Comparison of ENCODE assay signal across 10 cellular contexts in genomic region chr16:19879241-19879792, GRCh38. TPM values are rescaled to one million over a fixed set of nuclear protein-coding genes. Genes with fewer than 3 reads are reported as not detected.
A peak's percentile ranks its signal among the peaks of the same experiment; 100 is the strongest.
DNase-seq lines count a peak whose midpoint lies in the region; ATAC-seq lines count a peak whose summit lies in the region.
"Had no signal": no experiment of that assay in that cellular context is flagged by ENCODE, and none has a peak within 500 bp of the region (broad histone marks: within the 10 kb centered on the region; RNA-seq: fewer than 3 reads in every experiment).

No MANE protein-coding gene starts in this region.

- no peak overlapping the region for H3K14ac ChIP-seq in neuronal stem cell (ENCODE audit: low read length)

- peaks cover 0 to 33% of the 10 kb centered on the region in 2 donors for H3K36me3 ChIP-seq in neuronal stem cell (replicated peaks in 1 of 2; ENCODE audit: control insufficient read depth in 2 of 2, insufficient read depth in 2 of 2, low read length in 2 of 2)

- H3K9ac ChIP-seq in neuronal stem cell (ENCODE audit: low read depth, low read length, poor library complexity) = no peak overlapping the region

- H2AK5ac ChIP-seq in neuronal stem cell (ENCODE audit: low read depth, low read length) = peak overlapping the region; percentile 37

- peaks cover 19% of the 10 kb centered on the region in 2 donors for H3K4me1 ChIP-seq in neuronal stem cell (ENCODE audit: control insufficient read depth in 2 of 2, insufficient read depth in 1 of 2, low read depth in 1 of 2, low read length in 2 of 2)

- H3K4me3 ChIP-seq in neuronal stem cell (ENCODE audit: low read length in 2 of 2) = no peak overlapping the region

- H3K4ac ChIP-seq in neuronal stem cell (ENCODE audit: low read length) = no peak overlapping the region

- H2AFZ ChIP-seq in neuronal stem cell (ENCODE audit: low read length) = no peak overlapping the region

- no peak overlapping the region for H2BK12ac ChIP-seq in neuronal stem cell (ENCODE audit: low read length)

- H3K79me1 ChIP-seq in neuronal stem cell (ENCODE audit: low read depth, low read length) = peaks cover 8% of the 10 kb centered on the region

- H2BK15ac ChIP-seq in neuronal stem cell (ENCODE audit: low read length) = no peak overlapping the region

- no peaks in the 10 kb centered on the region for H3K9me3 ChIP-seq in neuronal stem cell (replicated peaks in 1 of 2; ENCODE audit: control insufficient read depth in 2 of 2, insufficient read depth in 1 of 2, low read depth in 1 of 2, low read length in 2 of 2)

- H3K23ac ChIP-seq in neuronal stem cell (ENCODE audit: low read depth, low read length, poor library complexity) = no peak overlapping the region

- DNase-seq in EL (peak; percentile 10), NCI-H2107 (lab: John Stamatoyannopoulos, UW) (peak; percentile 41), caudate nucleus (lab: John Stamatoyannopoulos, UW) (peak in 45 of 61 donors; percentile 12 to 90 (median 57)), neuronal stem cell (ENCODE audit: low spot score) (no peak), GF-D8 (lab: John Stamatoyannopoulos, UW) (no peak)
- no peak for DNase-seq in stimulated activated CD8-positive, alpha-beta memory T cell treated with anti-CD3 and anti-CD28 coated beads, Interleukin-4, amount 100 ng/mL, for 48 hours
- DNase-seq: stimulated activated CD4-positive, alpha-beta T cell treated with anti-CD3 and anti-CD28 coated beads, Interleukin-2, amount 100 ng/mL, for 24 hours had no signal

- H4K8ac ChIP-seq in neuronal stem cell (ENCODE audit: low read depth, low read length) = no peak overlapping the region

- H2BK120ac ChIP-seq in neuronal stem cell (ENCODE audit: low read depth, low read length) = no peak overlapping the region

- no CpG with 5 or more reads among the region's 13 CpGs for WGBS in neuronal stem cell (ENCODE audit: extremely low coverage in 2 of 2, insufficient read length in 2 of 2, insufficient replicate concordance in 1 of 2), 2 donors

- H3K18ac ChIP-seq in neuronal stem cell (ENCODE audit: low read length) = peak overlapping the region; percentile 67

- ATAC-seq in GM18861 (IDR thresholded peaks at IDR 0.05; ENCODE audit: unreplicated experiment) (no peak), GM21381 (IDR thresholded peaks at IDR 0.05; ENCODE audit: unreplicated experiment) (no peak)

- peak overlapping the region; percentile 17 for H4K91ac ChIP-seq in neuronal stem cell (ENCODE audit: low read depth, low read length, poor library complexity)

- H3K4me2 ChIP-seq in neuronal stem cell (ENCODE audit: insufficient read depth, low read length, poor library complexity, severe bottlenecking) = no peak overlapping the region

- peak overlapping the region; percentile 86 for H3K27ac ChIP-seq in caudate nucleus (ENCODE audit: low read depth, low read length)
- no peak overlapping the region for H3K27ac ChIP-seq in neuronal stem cell (replicated peaks; ENCODE audit: low read length)
- H3K27ac ChIP-seq: VCaP had no signal

- H3K27me3 ChIP-seq in neuronal stem cell (ENCODE audit: control insufficient read depth in 3 of 3, insufficient read depth in 3 of 3, low read depth in 1 of 3, low read length in 3 of 3) = no peaks in the 10 kb centered on the region

- H2BK5ac ChIP-seq in neuronal stem cell (ENCODE audit: low read length) = no peak overlapping the region

RNA-seq across cellular contexts. Expression of gene GPRC5B, which starts 5.3 kb away (rescaled TPM):
- polyA plus RNA-seq in neuronal stem cell (2013, experiment 1 of 2) = 53.1 TPM
- polyA plus RNA-seq in neuronal stem cell (2013, experiment 2 of 2) = 56.8 TPM

Comparison
In these comparisons a context has a peak if more than half of its experiments do, and no peak if none do; other contexts are left out.
1. DNase-seq: peak in EL (single experiment), NCI-H2107 (single experiment) and caudate nucleus (45 of 61); none in neuronal stem cell (single experiment), stimulated activated CD8-positive, alpha-beta memory T cell treated with anti-CD3 and anti-CD28 coated beads, Interleukin-4, amount 100 ng/mL, for 48 hours (single experiment) and GF-D8 (single experiment).